Comparison of ENCODE assay signal across 1 cellular context in the genomic region with DNA sequence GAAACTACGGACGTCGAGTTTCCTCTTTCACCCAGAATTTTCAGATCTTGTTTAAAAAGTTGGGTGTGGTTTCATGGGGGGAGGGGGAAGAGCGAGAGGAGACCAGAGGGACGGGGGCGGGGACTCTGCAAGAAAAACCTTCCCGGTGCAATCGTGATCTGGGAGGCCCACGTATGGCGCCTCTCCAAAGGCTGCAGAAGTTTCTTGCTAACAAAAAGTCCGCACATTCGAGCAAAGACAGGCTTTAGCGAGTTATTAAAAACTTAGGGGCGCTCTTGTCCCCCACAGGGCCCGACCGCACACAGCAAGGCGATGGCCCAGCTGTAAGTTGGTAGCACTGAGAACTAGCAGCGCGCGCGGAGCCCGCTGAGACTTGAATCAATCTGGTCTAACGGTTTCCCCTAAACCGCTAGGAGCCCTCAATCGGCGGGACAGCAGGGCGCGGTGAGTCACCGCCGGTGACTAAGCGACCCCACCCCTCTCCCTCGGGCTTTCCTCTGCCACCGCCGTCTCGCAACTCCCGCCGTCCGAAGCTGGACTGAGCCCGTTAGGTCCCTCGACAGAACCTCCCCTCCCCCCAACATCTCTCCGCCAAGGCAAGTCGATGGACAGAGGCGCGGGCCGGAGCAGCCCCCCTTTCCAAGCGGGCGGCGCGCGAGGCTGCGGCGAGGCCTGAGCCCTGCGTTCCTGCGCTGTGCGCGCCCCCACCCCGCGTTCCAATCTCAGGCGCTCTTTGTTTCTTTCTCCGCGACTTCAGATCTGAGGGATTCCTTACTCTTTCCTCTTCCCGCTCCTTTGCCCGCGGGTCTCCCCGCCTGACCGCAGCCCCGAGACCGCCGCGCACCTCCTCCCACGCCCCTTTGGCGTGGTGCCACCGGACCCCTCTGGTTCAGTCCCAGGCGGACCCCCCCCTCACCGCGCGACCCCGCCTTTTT.
A peak's percentile ranks its signal among the peaks of the same experiment; 100 is the strongest.
TF ChIP-seq lines count a peak whose summit lies in the region.

Gene VIM, plus strand, starts transcription at position 161 of the 935 bp plus-strand sequence. CDS start 1,182 bp downstream, outside the sequence.

TF ChIP-seq in IMR-90, 13 proteins besides CTCF, POLR2A, EP300 and RAD21 (continued from another document):
- TF ChIP-seq, protein P1, sequence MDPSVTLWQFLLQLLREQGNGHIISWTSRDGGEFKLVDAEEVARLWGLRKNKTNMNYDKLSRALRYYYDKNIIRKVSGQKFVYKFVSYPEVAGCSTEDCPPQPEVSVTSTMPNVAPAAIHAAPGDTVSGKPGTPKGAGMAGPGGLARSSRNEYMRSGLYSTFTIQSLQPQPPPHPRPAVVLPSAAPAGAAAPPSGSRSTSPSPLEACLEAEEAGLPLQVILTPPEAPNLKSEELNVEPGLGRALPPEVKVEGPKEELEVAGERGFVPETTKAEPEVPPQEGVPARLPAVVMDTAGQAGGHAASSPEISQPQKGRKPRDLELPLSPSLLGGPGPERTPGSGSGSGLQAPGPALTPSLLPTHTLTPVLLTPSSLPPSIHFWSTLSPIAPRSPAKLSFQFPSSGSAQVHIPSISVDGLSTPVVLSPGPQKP (IDR thresholded peaks at IDR 0.05; ENCODE audit: borderline replicate concordance, low read depth, low read length) = no peak
- TF ChIP-seq CHD1 (IDR thresholded peaks at IDR 0.05; ENCODE audit: low read depth, low read length) = no peak
- TF ChIP-seq MAFK (IDR thresholded peaks at IDR 0.05; ENCODE audit: low read depth, low read length) = no peak
- peak; percentile 98 for TF ChIP-seq FOS (IDR thresholded peaks at IDR 0.05; ENCODE audit: low read depth, low read length)
- no peak for TF ChIP-seq RFX5 (IDR thresholded peaks at IDR 0.05; ENCODE audit: low read depth, low read length)
- peak; percentile 29; the same call in 1 of the 2 replicates for TF ChIP-seq MXI1 (IDR thresholded peaks at IDR 0.05; ENCODE audit: borderline replicate concordance, low read depth, low read length)
- peak; percentile 62 for TF ChIP-seq RCOR1 (IDR thresholded peaks at IDR 0.05; ENCODE audit: insufficient replicate concordance, low read length)
- TF ChIP-seq CEBPB (IDR thresholded peaks at IDR 0.05; ENCODE audit: low read depth, low read length) = peak; percentile 74; the same call in 1 of the 2 replicates
- 0 out of 2 replicates have a peak, but pooled peaks have one; percentile 13 for TF ChIP-seq NFE2L2 (IDR thresholded peaks at IDR 0.05; ENCODE audit: low read depth, low read length)
- TF ChIP-seq, protein P2, sequence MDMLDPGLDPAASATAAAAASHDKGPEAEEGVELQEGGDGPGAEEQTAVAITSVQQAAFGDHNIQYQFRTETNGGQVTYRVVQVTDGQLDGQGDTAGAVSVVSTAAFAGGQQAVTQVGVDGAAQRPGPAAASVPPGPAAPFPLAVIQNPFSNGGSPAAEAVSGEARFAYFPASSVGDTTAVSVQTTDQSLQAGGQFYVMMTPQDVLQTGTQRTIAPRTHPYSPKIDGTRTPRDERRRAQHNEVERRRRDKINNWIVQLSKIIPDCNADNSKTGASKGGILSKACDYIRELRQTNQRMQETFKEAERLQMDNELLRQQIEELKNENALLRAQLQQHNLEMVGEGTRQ (IDR thresholded peaks at IDR 0.05; ENCODE audit: low read depth, low read length) = no peak
